26 cellular contexts compared by ENCODE assay signal in the genomic region with DNA sequence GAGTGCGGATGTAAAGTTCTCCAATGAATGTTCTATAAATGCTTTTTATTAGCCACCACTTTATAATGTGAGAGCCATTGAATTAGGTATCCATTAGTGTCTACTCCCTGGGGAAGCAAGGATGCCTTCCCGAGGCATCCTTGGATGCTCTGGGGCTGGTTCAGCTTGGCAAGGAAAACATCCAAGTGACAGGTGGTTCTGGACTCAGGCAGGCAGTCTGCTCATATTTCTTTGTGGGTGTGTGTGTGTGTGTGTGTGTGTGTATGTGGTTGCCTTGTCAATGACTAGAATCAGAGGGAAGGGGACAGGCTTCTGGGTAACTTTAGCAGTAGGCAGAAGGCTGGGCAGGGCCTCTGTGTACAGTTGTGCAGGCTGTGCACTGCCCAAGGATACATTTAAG.
"Had no signal": no experiment of that assay in that cellular context is flagged by ENCODE, and none has a peak within 500 bp of the region (broad histone marks: within the 10 kb centered on the region; RNA-seq: fewer than 3 reads in every experiment).

No MANE protein-coding gene starts in this region.

- H3K36me3 Mint-ChIP-seq: activated CD8-positive, alpha-beta memory T cell treated with anti-CD3 and anti-CD28 coated beads, Interleukin-2, amount 10 ng/mL, durations not matched to agents 7 days and 5 days; activated naive CD4-positive, alpha-beta T cell treated with anti-CD3 and anti-CD28 coated beads, Interleukin-2, amount 50 U/mL, for 24 hours had no signal

- H3K4me1 Mint-ChIP-seq: activated B cell treated with CpG ODN at 0.5 μM for 24 hours; activated CD4-positive, alpha-beta T cell treated with anti-CD3 and anti-CD28 coated beads, Interleukin-2, amount 10 ng/mL, durations not matched to agents 24 days and 14 days; activated CD8-positive, alpha-beta memory T cell treated with anti-CD3 and anti-CD28 coated beads, Interleukin-2, amount 10 ng/mL, durations not matched to agents 7 days and 5 days; activated naive CD4-positive, alpha-beta T cell treated with anti-CD3 and anti-CD28 coated beads, Interleukin-2, amount 50 U/mL, for 24 hours; activated naive CD8-positive, alpha-beta T cell treated with anti-CD3 and anti-CD28 coated beads, Interleukin-2, amount 50 U/mL, for 24 hours had no signal

- DNase-seq: activated B cell treated with CpG ODN at 0.5 μM for 24 hours; activated CD4-positive, alpha-beta T cell treated with anti-CD3 and anti-CD28 coated beads for 1 hour; activated CD4-positive, alpha-beta T cell treated with anti-CD3 and anti-CD28 coated beads, Interleukin-2, amount 10 ng/mL, durations not matched to agents 24 days and 14 days; activated CD4-positive, alpha-beta T cell treated with anti-CD3 and anti-CD28 coated beads, Interleukin-2, amount 50 U/mL, for 48 hours; activated CD8-positive, alpha-beta memory T cell treated with anti-CD3 and anti-CD28 coated beads, Interleukin-2, amount 10 ng/mL, durations not matched to agents 7 days and 5 days; activated effector memory CD4-positive, alpha-beta T cell treated with Interleukin-2 at 50 U/mL for 16 hours; activated naive CD4-positive, alpha-beta T cell; activated naive CD8-positive, alpha-beta T cell treated with anti-CD3 and anti-CD28 coated beads, Interleukin-2, amount 50 U/mL, for 24 hours; activated T-cell treated with anti-CD3 and anti-CD28 coated beads, Interleukin-2, amount 50 U/mL, for 24 hours; amniotic stem cell; body of pancreas; central memory CD4-positive, alpha-beta T cell; MG63; MV-4-11; NCI-H1092 treated with DMSO at 0.1 percent for 48 hours; NCI-H1417 treated with DMSO at 0.1 percent for 48 hours; NCI-H187; NCI-H2081; NCI-H524; NCI-H774; PC-3; SHP77 treated with DMSO at 0.1 percent for 48 hours; T-helper 17 cell; T-helper 9 cell had no signal

- H3K4me3 Mint-ChIP-seq: activated B cell treated with CpG ODN at 0.5 μM for 24 hours; activated CD4-positive, alpha-beta T cell treated with anti-CD3 and anti-CD28 coated beads, Interleukin-2, amount 10 ng/mL, durations not matched to agents 24 days and 14 days; activated CD8-positive, alpha-beta memory T cell treated with anti-CD3 and anti-CD28 coated beads, Interleukin-2, amount 10 ng/mL, durations not matched to agents 7 days and 5 days; activated naive CD4-positive, alpha-beta T cell treated with anti-CD3 and anti-CD28 coated beads, Interleukin-2, amount 50 U/mL, for 24 hours; activated naive CD8-positive, alpha-beta T cell treated with anti-CD3 and anti-CD28 coated beads, Interleukin-2, amount 50 U/mL, for 24 hours; activated T-cell treated with anti-CD3 and anti-CD28 coated beads, Interleukin-2, amount 50 U/mL, for 24 hours; activated T-helper 1 cell treated with anti-CD3 and anti-CD28 coated beads, Interleukin-12 subunit alpha, Interleukin-12 subunit beta, Interleukin-2, Interleukin-4 antibody, amounts not matched to agents 30 ng/mL and 10 ng/mL and 1 ng/mL, durations not matched to agents 14 hours and 24 hours and 36 hours had no signal

- H3K27ac Mint-ChIP-seq: activated B cell treated with CpG ODN at 0.5 μM for 24 hours; activated CD4-positive, alpha-beta T cell treated with anti-CD3 and anti-CD28 coated beads, Interleukin-2, amount 10 ng/mL, durations not matched to agents 24 days and 14 days; activated CD8-positive, alpha-beta memory T cell treated with anti-CD3 and anti-CD28 coated beads, Interleukin-2, amount 10 ng/mL, durations not matched to agents 7 days and 5 days; activated naive CD4-positive, alpha-beta T cell treated with anti-CD3 and anti-CD28 coated beads, Interleukin-2, amount 50 U/mL, for 24 hours; activated naive CD8-positive, alpha-beta T cell treated with anti-CD3 and anti-CD28 coated beads, Interleukin-2, amount 50 U/mL, for 24 hours; activated T-cell treated with anti-CD3 and anti-CD28 coated beads, Interleukin-2, amount 50 U/mL, for 24 hours; activated T-helper 1 cell treated with anti-CD3 and anti-CD28 coated beads, Interleukin-12 subunit alpha, Interleukin-12 subunit beta, Interleukin-2, Interleukin-4 antibody, amounts not matched to agents 30 ng/mL and 10 ng/mL and 1 ng/mL, durations not matched to agents 14 hours and 24 hours and 36 hours; T-helper 17 cell had no signal

- H3K9me3 Mint-ChIP-seq: activated B cell treated with CpG ODN at 0.5 μM for 24 hours; activated CD4-positive, alpha-beta T cell treated with anti-CD3 and anti-CD28 coated beads, Interleukin-2, amount 10 ng/mL, durations not matched to agents 24 days and 14 days; activated naive CD4-positive, alpha-beta T cell treated with anti-CD3 and anti-CD28 coated beads, Interleukin-2, amount 50 U/mL, for 24 hours; activated naive CD8-positive, alpha-beta T cell treated with anti-CD3 and anti-CD28 coated beads, Interleukin-2, amount 50 U/mL, for 24 hours; activated T-cell treated with anti-CD3 and anti-CD28 coated beads, Interleukin-2, amount 50 U/mL, for 24 hours; activated T-helper 1 cell treated with anti-CD3 and anti-CD28 coated beads, Interleukin-12 subunit alpha, Interleukin-12 subunit beta, Interleukin-2, Interleukin-4 antibody, amounts not matched to agents 30 ng/mL and 10 ng/mL and 1 ng/mL, durations not matched to agents 14 hours and 24 hours and 36 hours had no signal

- H3K27me3 Mint-ChIP-seq: activated B cell treated with CpG ODN at 0.5 μM for 24 hours; activated CD4-positive, alpha-beta T cell treated with anti-CD3 and anti-CD28 coated beads, Interleukin-2, amount 10 ng/mL, durations not matched to agents 24 days and 14 days; activated CD8-positive, alpha-beta memory T cell treated with anti-CD3 and anti-CD28 coated beads, Interleukin-2, amount 10 ng/mL, durations not matched to agents 7 days and 5 days; activated naive CD4-positive, alpha-beta T cell treated with anti-CD3 and anti-CD28 coated beads, Interleukin-2, amount 50 U/mL, for 24 hours; activated naive CD8-positive, alpha-beta T cell treated with anti-CD3 and anti-CD28 coated beads, Interleukin-2, amount 50 U/mL, for 24 hours; activated T-cell treated with anti-CD3 and anti-CD28 coated beads, Interleukin-2, amount 50 U/mL, for 24 hours had no signal
